ENCODE assay signal across 8 cellular contexts in genomic region chr5:93622240-93622885, GRCh38. TPM values are rescaled to one million over a fixed set of nuclear protein-coding genes. Genes with fewer than 3 reads are reported as not detected.
A peak's percentile ranks its signal among the peaks of the same experiment; 100 is the strongest.
DNase-seq lines count a peak whose midpoint lies in the region; ATAC-seq, FAIRE-seq and TF ChIP-seq lines count a peak whose summit lies in the region.

No MANE protein-coding gene starts in this region.

- H3K4me1 ChIP-seq in left ventricle myocardium inferior (peaks cover 25% of the 10 kb centered on the region), kidney (ENCODE audit: control insufficient read depth in 1 of 2, insufficient read depth in 1 of 2, low read depth in 1 of 2, low read length in 2 of 2) (peaks cover 0 to 5% of the 10 kb centered on the region in 2 donors)

- no peaks in the 10 kb centered on the region for H3K27me3 ChIP-seq in left ventricle myocardium inferior (ENCODE audit: low read depth)

- H3K27ac Mint-ChIP-seq in stimulated activated naive CD8-positive, alpha-beta T cell treated with anti-CD3 and anti-CD28 coated beads, Interleukin-15, amount 100 ng/mL, for 72 hours: peak overlapping the region in 1 of 2 donors; percentile 7

- peaks cover 9% of the 10 kb centered on the region for H3K27me3 Mint-ChIP-seq in stimulated activated naive CD8-positive, alpha-beta T cell treated with anti-CD3 and anti-CD28 coated beads, Interleukin-15, amount 100 ng/mL, for 72 hours

- H3K4me3 Mint-ChIP-seq in stimulated activated naive CD8-positive, alpha-beta T cell treated with anti-CD3 and anti-CD28 coated beads, Interleukin-15, amount 100 ng/mL, for 72 hours: peak overlapping the region in 1 of 2 donors; percentile 99

- TF ChIP-seq CTCF in left ventricle myocardium inferior (IDR thresholded peaks at IDR 0.05; ENCODE audit: borderline replicate concordance): no peak
- no peak for TF ChIP-seq CTCF in kidney (IDR thresholded peaks at IDR 0.05; ENCODE audit: borderline replicate concordance, extremely low read depth, insufficient read depth)

- H3K9me3 ChIP-seq in left ventricle myocardium inferior (replicated peaks) (no peaks in the 10 kb centered on the region), kidney (ENCODE audit: control insufficient read depth in 1 of 2, low read length in 2 of 2) (no peaks in the 10 kb centered on the region)

- no peak for FAIRE-seq in kidney (lab: Jason Lieb, UNC)

- H3K36me3 ChIP-seq in left ventricle myocardium inferior (no peaks in the 10 kb centered on the region), kidney (ENCODE audit: control insufficient read depth in 1 of 2, insufficient read depth in 2 of 2, low read length in 2 of 2) (no peaks in the 10 kb centered on the region)

- DNase-seq in NCI-H82 (lab: John Stamatoyannopoulos, UW): peak; percentile 61
- DNase-seq in NCI-H82 treated with DMSO at 0.1 percent for 48 hours (lab: John Stamatoyannopoulos, UW; ENCODE audit: unreplicated experiment): no peak
- DNase-seq in NCI-H1105 (lab: John Stamatoyannopoulos, UW): peak; percentile 14
- peak; percentile 28 for DNase-seq in activated CD4-positive, alpha-beta T cell treated with anti-CD3 and anti-CD28 coated beads, Interleukin-2, amount 50 U/mL, for 1 hour
- DNase-seq in left ventricle myocardium inferior: no peak
- no peak for DNase-seq in stimulated activated naive CD8-positive, alpha-beta T cell treated with anti-CD3 and anti-CD28 coated beads, Interleukin-15, amount 100 ng/mL, for 72 hours
- DNase-seq in kidney: no peak

- ATAC-seq in stimulated activated naive CD8-positive, alpha-beta T cell treated with anti-CD3 and anti-CD28 coated beads, Interleukin-15, amount 100 ng/mL, for 72 hours: peak; percentile 57
- no peak for ATAC-seq in HG02798 (IDR thresholded peaks at IDR 0.05; ENCODE audit: poor library complexity, unreplicated experiment)

- peaks cover 27% of the 10 kb centered on the region for H3K4me1 Mint-ChIP-seq in stimulated activated naive CD8-positive, alpha-beta T cell treated with anti-CD3 and anti-CD28 coated beads, Interleukin-15, amount 100 ng/mL, for 72 hours

- intact Hi-C loops in left ventricle myocardium inferior (cut with micrococcal nuclease) (no loop called here), kidney (cut with DNase I) (no loop called here)

- H3K4me3 ChIP-seq in left ventricle myocardium inferior (peak overlapping the region; percentile 85), kidney (ENCODE audit: low read length in 2 of 2) (no peak overlapping the region)

- H3K9me3 Mint-ChIP-seq in stimulated activated naive CD8-positive, alpha-beta T cell treated with anti-CD3 and anti-CD28 coated beads, Interleukin-15, amount 100 ng/mL, for 72 hours: peaks cover 0 to 4% of the 10 kb centered on the region in 2 donors

- H3K27ac ChIP-seq in left ventricle myocardium inferior (replicated peaks) (peak overlapping the region; percentile 86), kidney (ENCODE audit: low read depth in 2 of 2, low read length in 2 of 2) (no peak overlapping the region)

- no peak overlapping the region for H3K9ac ChIP-seq in kidney (ENCODE audit: low read length in 2 of 2)

RNA-seq across cellular contexts. Expression of gene NR2F1, which starts 39.3 kb away (rescaled TPM):
- 0.47 TPM for total RNA-seq in left ventricle myocardium inferior
- total RNA-seq in kidney: 49.5 TPM
- polyA plus RNA-seq in kidney (ENCODE audit: insufficient read depth, low read depth, low replicate concordance): 22.8 TPM

RNA-seq across cellular contexts. Expression of gene NR2F1-AS1, which starts 41.3 kb away (rescaled TPM):
- total RNA-seq in left ventricle myocardium inferior: 0.60 TPM
- 13.0 TPM for total RNA-seq in kidney
- polyA plus RNA-seq in kidney (ENCODE audit: insufficient read depth, low read depth, low replicate concordance): 16.0 TPM

Comparison
In these comparisons a context has a peak if more than half of its experiments do, and no peak if none do; other contexts are left out.
1. DNase-seq: peak in NCI-H82 (single experiment), NCI-H1105 (single experiment) and activated CD4-positive, alpha-beta T cell treated with anti-CD3 and anti-CD28 coated beads, Interleukin-2, amount 50 U/mL, for 1 hour (single experiment); none in NCI-H82 treated with DMSO at 0.1 percent for 48 hours (single experiment), left ventricle myocardium inferior (single experiment), stimulated activated naive CD8-positive, alpha-beta T cell treated with anti-CD3 and anti-CD28 coated beads, Interleukin-15, amount 100 ng/mL, for 72 hours (0 of 2) and kidney (single experiment).
2. RNA of gene NR2F1, which starts 39.3 kb away (total RNA-seq): 49.5 TPM in kidney (single experiment); 0.47 TPM in left ventricle myocardium inferior (single experiment); every median in the first group is over 10 times any median in the second.